In the genomic region with DNA sequence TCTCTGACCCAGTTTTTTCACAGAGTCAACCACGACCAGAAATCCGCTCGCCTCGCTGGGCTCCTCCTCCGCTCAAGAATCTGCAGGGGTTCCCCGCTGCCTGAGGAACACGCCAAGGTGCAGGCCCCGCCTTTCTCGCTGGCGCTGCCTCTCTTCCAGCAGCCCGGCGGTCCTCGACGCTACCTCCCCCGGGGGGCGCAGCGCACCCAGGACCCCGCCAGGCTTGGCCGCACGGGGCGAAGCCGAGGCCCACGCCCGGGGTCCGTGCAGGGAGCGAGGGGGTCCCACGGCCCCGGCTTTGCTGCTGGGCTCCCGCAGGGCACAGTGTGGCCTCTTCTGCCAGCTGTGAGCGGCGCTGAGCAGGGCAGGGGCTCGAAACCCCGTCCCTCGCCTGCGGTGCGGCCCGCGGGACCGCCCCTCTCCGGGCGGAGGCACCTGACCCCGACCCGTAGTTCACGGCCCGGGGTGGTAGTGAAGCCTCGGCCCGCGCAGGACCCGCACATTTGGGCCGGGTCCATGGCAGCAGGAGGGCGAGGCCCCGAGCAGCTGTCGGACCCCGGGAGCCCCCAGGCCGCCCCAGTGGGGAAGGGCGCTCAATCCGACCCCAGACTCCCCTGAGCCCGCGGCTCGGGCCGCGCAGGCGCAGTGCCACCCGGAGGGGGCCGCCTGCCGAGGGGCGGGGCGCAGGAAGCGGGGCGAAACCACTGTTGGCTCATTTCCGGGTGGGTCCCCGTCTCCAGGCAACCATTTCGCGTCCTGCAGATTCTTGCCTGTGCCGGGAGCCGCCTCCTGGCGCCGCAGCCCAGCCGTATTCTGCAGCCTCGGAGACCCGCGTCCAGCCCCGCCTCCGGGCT, we compare ENCODE assay signal across 8 cellular contexts. TPM values are rescaled to one million over a fixed set of nuclear protein-coding genes. Genes with fewer than 3 reads are reported as not detected.
DNase-seq lines count a peak whose midpoint lies in the region; ATAC-seq and TF ChIP-seq lines count a peak whose summit lies in the region.

No MANE protein-coding gene starts in this region.

- intact Hi-C loops in left ventricle myocardium inferior (cut with micrococcal nuclease): no loop called here
- intact Hi-C loops in upper lobe of right lung (cut with DNase I): loop anchor here (10.0 kb wide), 1 partner anchor 228 kb away; a partner anchor contains a TSS

- H3K4me3 Mint-ChIP-seq in progenitor cell of endocrine pancreas (ENCODE audit: low read depth): peak overlapping the region; percentile 81

- H3K27me3 Mint-ChIP-seq in progenitor cell of endocrine pancreas: peaks cover 14% of the 10 kb centered on the region

- ATAC-seq in HG02840 (IDR thresholded peaks at IDR 0.05; ENCODE audit: low FRiP score, unreplicated experiment): peak; percentile 80
- peak; percentile 92 for ATAC-seq in upper lobe of right lung

- H3K4me1 ChIP-seq in left ventricle myocardium inferior (peaks cover 24% of the 10 kb centered on the region), upper lobe of right lung (peaks cover 11% of the 10 kb centered on the region)

- peak overlapping the region; percentile 56 for H3K27ac Mint-ChIP-seq in progenitor cell of endocrine pancreas

- TF ChIP-seq CTCF in GM12875 (IDR thresholded peaks at IDR 0.05; ENCODE audit: borderline replicate concordance, insufficient read depth, low read depth, low read length) (no peak), left ventricle myocardium inferior (IDR thresholded peaks at IDR 0.05; ENCODE audit: borderline replicate concordance) (peak; percentile 22), progenitor cell of endocrine pancreas (IDR thresholded peaks at IDR 0.05; ENCODE audit: unreplicated experiment) (peak; percentile 19), upper lobe of right lung (IDR thresholded peaks at IDR 0.05) (peak; percentile 25)

- H3K27me3 ChIP-seq in left ventricle myocardium inferior (ENCODE audit: low read depth): no peaks in the 10 kb centered on the region
- no peaks in the 10 kb centered on the region for H3K27me3 ChIP-seq in upper lobe of right lung

- peaks cover 7% of the 10 kb centered on the region for H3K9me3 Mint-ChIP-seq in progenitor cell of endocrine pancreas (ENCODE audit: low read depth)

- peak overlapping the region; percentile 87 for H3K4me3 ChIP-seq in GM12875 (ENCODE audit: low read depth, low read length)
- H3K4me3 ChIP-seq in left ventricle myocardium inferior: peak overlapping the region; percentile 97
- peak overlapping the region; percentile 99 for H3K4me3 ChIP-seq in upper lobe of right lung

- DNase-seq in NCI-H1436 treated with DMSO at 0.1 percent for 48 hours (lab: John Stamatoyannopoulos, UW) (peak; percentile 74), T follicular helper cell (ENCODE audit: low read depth) (peak; percentile 93), amniotic epithelial cell (ENCODE audit: low read depth) (peak; percentile 81), left ventricle myocardium inferior (peak; percentile 92), progenitor cell of endocrine pancreas (ENCODE audit: low spot score, unreplicated experiment) (peak; percentile 88), upper lobe of right lung (peak; percentile 95)

- peaks cover 20% of the 10 kb centered on the region for H3K9me3 ChIP-seq in left ventricle myocardium inferior (replicated peaks)
- peaks cover 15% of the 10 kb centered on the region for H3K9me3 ChIP-seq in upper lobe of right lung

- no peaks in the 10 kb centered on the region for H3K36me3 ChIP-seq in left ventricle myocardium inferior
- H3K36me3 ChIP-seq in upper lobe of right lung: no peaks in the 10 kb centered on the region

- peaks cover under 1% of the 10 kb centered on the region for H3K36me3 Mint-ChIP-seq in progenitor cell of endocrine pancreas (ENCODE audit: insufficient read depth)

- peak overlapping the region; percentile 91 for H3K27ac ChIP-seq in left ventricle myocardium inferior (replicated peaks)
- H3K27ac ChIP-seq in upper lobe of right lung: peak overlapping the region; percentile 89

- H3K4me1 Mint-ChIP-seq in progenitor cell of endocrine pancreas (ENCODE audit: low read depth): peaks cover 3% of the 10 kb centered on the region

RNA-seq across cellular contexts. Expression of a gene that starts 10.0 kb away (rescaled TPM):
- total RNA-seq in left ventricle myocardium inferior (0.82 TPM), progenitor cell of endocrine pancreas (0.64 and 0.93 TPM in 2 replicates), upper lobe of right lung (3.2 TPM)

RNA-seq across cellular contexts. Expression of a gene that starts 56.2 kb away (rescaled TPM):
- total RNA-seq in left ventricle myocardium inferior (8.2 TPM), progenitor cell of endocrine pancreas (32.0 and 36.4 TPM in 2 replicates), upper lobe of right lung (25.9 TPM)

Comparison
In these comparisons a context has a peak if more than half of its experiments do, and no peak if none do; other contexts are left out.
1. Peak in every context shown above with its lines: DNase-seq, ATAC-seq, H3K4me3 ChIP-seq and H3K27ac ChIP-seq.